Comparison of ENCODE assay signal across 8 cellular contexts in the genomic region with DNA sequence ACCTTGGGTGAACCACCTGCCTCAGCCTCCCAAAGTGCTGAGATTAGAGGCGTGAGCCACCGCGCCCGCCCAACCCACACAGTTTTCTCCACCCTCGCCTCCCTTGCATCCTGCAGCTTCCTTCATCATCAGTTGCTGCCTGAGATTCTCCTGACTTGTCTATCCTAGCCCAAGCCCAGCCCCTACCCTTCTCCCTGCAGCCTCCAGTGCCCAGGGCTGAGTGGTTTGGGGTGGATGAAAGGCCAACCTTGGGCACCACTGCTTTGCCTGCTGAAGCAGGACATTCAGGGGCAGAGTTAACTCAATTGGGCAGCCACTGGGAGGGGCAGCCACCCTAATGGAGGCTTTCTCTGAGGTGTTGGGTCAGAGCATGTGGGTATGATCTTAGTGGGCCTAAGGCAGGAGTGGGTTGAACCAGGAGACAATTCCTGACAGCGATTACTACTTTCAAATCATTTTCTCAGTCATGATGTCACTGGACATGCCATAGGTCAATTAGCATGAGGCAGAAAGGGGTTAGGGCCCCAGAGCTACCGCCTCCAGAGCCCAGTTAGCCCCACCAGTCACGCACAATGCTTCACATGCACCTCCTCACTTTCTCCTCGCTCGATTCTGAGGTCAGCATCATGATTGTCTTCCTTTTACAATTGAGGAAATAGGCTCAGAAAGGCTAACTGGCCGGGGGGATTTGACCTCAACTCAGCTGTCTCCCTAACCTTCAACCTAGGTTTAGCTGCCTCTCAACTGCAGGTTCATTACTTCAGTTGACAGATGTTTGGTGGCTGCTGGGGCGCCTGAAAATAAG. TPM values are rescaled to one million over a fixed set of nuclear protein-coding genes. Genes with fewer than 3 reads are reported as not detected.
DNase-seq lines count a peak whose midpoint lies in the region; ATAC-seq and TF ChIP-seq lines count a peak whose summit lies in the region.

No MANE protein-coding gene starts in this region.

- H3K79me2 ChIP-seq in fibroblast of lung (ENCODE audit: control insufficient read depth, insufficient read depth, low read length), result peaks cover 31% of the 10 kb centered on the region

- H3K36me3 ChIP-seq in SJCRH30, result peaks cover 20% of the 10 kb centered on the region
- peaks cover 17% of the 10 kb centered on the region for H3K36me3 ChIP-seq in fibroblast of lung (ENCODE audit: control insufficient read depth, insufficient read depth, low read length)

- H3K4me3 ChIP-seq in AG09309 (ENCODE audit: control insufficient read depth, low read depth, low read length) (peak overlapping the region; percentile 75), SJCRH30 (peak overlapping the region; percentile 86), fibroblast of lung (replicated peaks in 1 of 4; ENCODE audit: control extremely low read depth in 1 of 4, insufficient read depth in 1 of 4, low read depth in 3 of 4, low read length in 4 of 4) (peak overlapping the region; percentile 49 to 81 (median 66)), retinal pigment epithelial cell (ENCODE audit: low read length) (peak overlapping the region; percentile 65)

- H3K9me3 ChIP-seq in SJCRH30 (replicated peaks) (no peaks in the 10 kb centered on the region), fibroblast of lung (ENCODE audit: control insufficient read depth, insufficient read depth, low read depth, low read length) (no peaks in the 10 kb centered on the region)

- ATAC-seq in GM21381 (IDR thresholded peaks at IDR 0.05; ENCODE audit: unreplicated experiment), result peak; percentile 3
- no peak for ATAC-seq in esophagus mucosa
- no peak for ATAC-seq in HG02610 (IDR thresholded peaks at IDR 0.05; ENCODE audit: unreplicated experiment)

- H3K27me3 ChIP-seq in SJCRH30 (no peaks in the 10 kb centered on the region), fibroblast of lung (ENCODE audit: control insufficient read depth, insufficient read depth, low read length) (no peaks in the 10 kb centered on the region)

- peak overlapping the region; percentile 94 for H3K9ac ChIP-seq in fibroblast of lung (ENCODE audit: insufficient read depth, low read length)

- peak overlapping the region; percentile 89 for H3K4me2 ChIP-seq in fibroblast of lung (ENCODE audit: extremely low read depth, insufficient read depth, low read length)

- peak overlapping the region; percentile 70 for H3K27ac ChIP-seq in SJCRH30
- peak overlapping the region; percentile 96 for H3K27ac ChIP-seq in fibroblast of lung (ENCODE audit: insufficient read depth, low read length)

- TF ChIP-seq CTCF in AG09309 (IDR thresholded peaks at IDR 0.05; ENCODE audit: control insufficient read depth, insufficient read depth, low read depth, low read length, missing control alignments), result no peak
- TF ChIP-seq CTCF in fibroblast of lung (conservative IDR thresholded peaks at IDR 0.05 in 1 of 2, IDR thresholded peaks at IDR 0.05 in 1 of 2; ENCODE audit: low read depth in 1 of 2, low read length in 2 of 2), result no peak
- no peak for TF ChIP-seq CTCF in retinal pigment epithelial cell (conservative IDR thresholded peaks at IDR 0.05; ENCODE audit: low read depth, low read length)

- no peak overlapping the region for H2AFZ ChIP-seq in fibroblast of lung (ENCODE audit: low read length)

- DNase-seq in AG09309 (ENCODE audit: low read depth) (no peak), SJCRH30 (no peak), fibroblast of lung (ENCODE audit: low read depth in 2 of 2) (no peak), retinal pigment epithelial cell (ENCODE audit: low read depth) (no peak), NCI-H69 (lab: John Stamatoyannopoulos, UW) (no peak)

- H3K4me1 ChIP-seq in SJCRH30, result peaks cover 21% of the 10 kb centered on the region
- H3K4me1 ChIP-seq in fibroblast of lung (ENCODE audit: control insufficient read depth, extremely low read depth, insufficient read depth, low read length), result peaks cover 19% of the 10 kb centered on the region

- no peaks in the 10 kb centered on the region for H4K20me1 ChIP-seq in fibroblast of lung (ENCODE audit: control insufficient read depth, extremely low read depth, insufficient read depth, low read length)

RNA-seq across cellular contexts. Expression of a gene that starts 1.0 kb away (rescaled TPM):
- 53.1 and 53.5 TPM in 2 replicates for total RNA-seq in SJCRH30 (2014; rRNA removed; shearing (Covaris generic))
- total RNA-seq in fibroblast of lung (60.9 and 62.9 TPM in 2 replicates), esophagus mucosa (40.7 TPM)
- polyA plus RNA-seq in fibroblast of lung, result 34.7 and 41.4 TPM in 2 replicates
- 129 and 130 TPM in 2 replicates for polyA plus RNA-seq in fibroblast of lung (2012)
- polyA minus RNA-seq in fibroblast of lung (ENCODE audit: low replicate concordance), result 20.6 and 32.5 TPM in 2 replicates

RNA-seq across cellular contexts. Expression of a gene that starts 5.5 kb away (rescaled TPM):
- 26.4 and 27.8 TPM in 2 replicates for total RNA-seq in SJCRH30 (2014; rRNA removed; shearing (Covaris generic))
- total RNA-seq in fibroblast of lung, result 24.4 and 27.9 TPM in 2 replicates
- 21.2 and 25.3 TPM in 2 replicates for polyA plus RNA-seq in fibroblast of lung
- polyA plus RNA-seq in fibroblast of lung (2012), result 143 and 151 TPM in 2 replicates
- 35.6 and 43.8 TPM in 2 replicates for polyA minus RNA-seq in fibroblast of lung (ENCODE audit: low replicate concordance)
- 45.2 TPM for total RNA-seq in esophagus mucosa

RNA-seq across cellular contexts. Expression of a gene that starts 6.9 kb away (rescaled TPM):
- total RNA-seq in SJCRH30 (2014; rRNA removed; shearing (Covaris generic)), result 556 and 639 TPM in 2 replicates
- total RNA-seq in fibroblast of lung (121 and 122 TPM in 2 replicates), esophagus mucosa (265 TPM)
- 107 and 199 TPM in 2 replicates for polyA plus RNA-seq in fibroblast of lung
- 196 and 388 TPM in 2 replicates for polyA plus RNA-seq in fibroblast of lung (2012)
- 104 and 218 TPM in 2 replicates for polyA minus RNA-seq in fibroblast of lung (ENCODE audit: low replicate concordance)

RNA-seq across cellular contexts. Expression of a gene that starts 9.5 kb away (rescaled TPM):
- total RNA-seq in SJCRH30 (2014; rRNA removed; shearing (Covaris generic)), result 2.0 and 5.3 TPM in 2 replicates
- total RNA-seq in fibroblast of lung (12.6 TPM in 2 replicates), esophagus mucosa (16.7 TPM)
- polyA plus RNA-seq in fibroblast of lung, result 11.2 and 12.6 TPM in 2 replicates
- polyA plus RNA-seq in fibroblast of lung (2012), result 22.2 and 25.1 TPM in 2 replicates
- 15.4 and 31.3 TPM in 2 replicates for polyA minus RNA-seq in fibroblast of lung (ENCODE audit: low replicate concordance)

RNA-seq across cellular contexts. Expression of a gene that starts 11.5 kb away (rescaled TPM):
- 35.8 and 38.3 TPM in 2 replicates for total RNA-seq in SJCRH30 (2014; rRNA removed; shearing (Covaris generic))
- total RNA-seq in fibroblast of lung (34.2 and 37.2 TPM in 2 replicates), esophagus mucosa (43.9 TPM)
- 17.2 and 20.6 TPM in 2 replicates for polyA plus RNA-seq in fibroblast of lung
- 23.7 and 27.9 TPM in 2 replicates for polyA plus RNA-seq in fibroblast of lung (2012)
- 47.7 and 56.8 TPM in 2 replicates for polyA minus RNA-seq in fibroblast of lung (ENCODE audit: low replicate concordance)
